In genomic region chr3:5568451-5568850, GRCh38 we compare ENCODE assay signal across 14 cellular contexts.
A peak's percentile ranks its signal among the peaks of the same experiment; 100 is the strongest.
DNase-seq lines count a peak whose midpoint lies in the region; TF ChIP-seq lines count a peak whose summit lies in the region.
"Had no signal": no experiment of that assay in that cellular context is flagged by ENCODE, and none has a peak within 500 bp of the region (broad histone marks: within the 10 kb centered on the region; RNA-seq: fewer than 3 reads in every experiment).

No MANE protein-coding gene starts in this region.

- no peak overlapping the region for H3K9ac ChIP-seq in trophoblast cell (ENCODE audit: low read length)
- H3K9ac ChIP-seq: GM23248 had no signal

- H3K27ac ChIP-seq in WERI-Rb-1 (no peak overlapping the region), trophoblast cell (ENCODE audit: low read depth, low read length) (no peak overlapping the region)
- H3K27ac ChIP-seq: GM23248, SJSA1, tibial nerve had no signal

- TF ChIP-seq RAD21 in Ishikawa (IDR thresholded peaks at IDR 0.05; ENCODE audit: low read depth), result peak; percentile 23; the same call in 1 of the 2 replicates

- H2BK5ac ChIP-seq in trophoblast cell (ENCODE audit: low read depth, low read length, poor library complexity), result no peak overlapping the region

- no peak overlapping the region for H3K4ac ChIP-seq in trophoblast cell (ENCODE audit: low read depth, low read length)

- no peak overlapping the region for H3K14ac ChIP-seq in trophoblast cell (ENCODE audit: low read length)

- TF ChIP-seq CTCF in WERI-Rb-1 (IDR thresholded peaks at IDR 0.05; ENCODE audit: low read depth, low read length), result peak; percentile 33

- no peak overlapping the region for H2BK120ac ChIP-seq in trophoblast cell (ENCODE audit: insufficient read depth, low read length, poor library complexity)

- no peaks in the 10 kb centered on the region for H3K79me1 ChIP-seq in trophoblast cell (ENCODE audit: low read length)

- H3K4me3 ChIP-seq in WERI-Rb-1 (ENCODE audit: low read depth, low read length) (no peak overlapping the region), trophoblast cell (ENCODE audit: low read depth, low read length) (no peak overlapping the region)
- H3K4me3 ChIP-seq: GM23248, SJSA1, tibial nerve had no signal

- no peak overlapping the region for H3K23ac ChIP-seq in trophoblast cell (ENCODE audit: low read length)

- H2AFZ ChIP-seq in trophoblast cell (ENCODE audit: insufficient read depth, low read length, poor library complexity), result no peak overlapping the region
- H2AFZ ChIP-seq: GM23248 had no signal

- H3K36me3 ChIP-seq in WERI-Rb-1 (no peaks in the 10 kb centered on the region), trophoblast cell (ENCODE audit: control insufficient read depth in 1 of 2, insufficient read depth in 2 of 2, low read length in 2 of 2) (no peaks in the 10 kb centered on the region)
- H3K36me3 ChIP-seq: SJSA1, tibial nerve had no signal

- H4K12ac ChIP-seq in trophoblast cell (ENCODE audit: low read depth, low read length), result no peak overlapping the region

- no peak overlapping the region for H3K18ac ChIP-seq in trophoblast cell (ENCODE audit: low read length)

- H2AK5ac ChIP-seq in trophoblast cell (ENCODE audit: low read length), result no peak overlapping the region

- no peak for TF ChIP-seq EP300 in Ishikawa (IDR thresholded peaks at IDR 0.05; ENCODE audit: borderline replicate concordance)

- H4K8ac ChIP-seq in trophoblast cell (ENCODE audit: low read depth, low read length), result no peak overlapping the region

- no peak overlapping the region for H2BK12ac ChIP-seq in trophoblast cell (ENCODE audit: low read length)

- DNase-seq in NCI-H82 (lab: John Stamatoyannopoulos, UW) (peak; percentile 26), NCI-H82 treated with DMSO at 0.1 percent for 48 hours (lab: John Stamatoyannopoulos, UW; ENCODE audit: unreplicated experiment) (no peak), WERI-Rb-1 (no peak), trophoblast cell (peak; percentile 43 to 74), NCI-H2029 (lab: John Stamatoyannopoulos, UW) (no peak), NCI-H2196 (lab: John Stamatoyannopoulos, UW; ENCODE audit: unreplicated experiment) (no peak), iPS-NIHi11 (ENCODE audit: low spot score) (no peak)
- DNase-seq: central memory CD4-positive, alpha-beta T cell; EL; GM23248; NCI-H2171 had no signal

- H3K79me2 ChIP-seq in trophoblast cell (ENCODE audit: control insufficient read depth, insufficient read depth, low read length, poor library complexity), result no peaks in the 10 kb centered on the region

- H3K27me3 ChIP-seq in WERI-Rb-1 (ENCODE audit: insufficient read depth, low read depth, severe bottlenecking) (peaks cover 22% of the 10 kb centered on the region), trophoblast cell (ENCODE audit: insufficient read depth, low read length) (no peaks in the 10 kb centered on the region)
- H3K27me3 ChIP-seq: SJSA1, tibial nerve had no signal

- no peak overlapping the region for H3K4me2 ChIP-seq in trophoblast cell (ENCODE audit: low read length)

- WGBS in trophoblast cell (ENCODE audit: extremely low coverage, insufficient coverage, insufficient read length), result no CpG with 5 or more reads among the region's 5 CpGs

- H3K4me1 ChIP-seq in trophoblast cell (ENCODE audit: control insufficient read depth in 1 of 2, insufficient read depth in 2 of 2, low read length in 2 of 2), result no peaks in the 10 kb centered on the region
- H3K4me1 ChIP-seq: SJSA1, tibial nerve had no signal

- H4K91ac ChIP-seq in trophoblast cell (ENCODE audit: low read depth, low read length), result no peak overlapping the region

- peaks cover 3% of the 10 kb centered on the region for H3K9me3 ChIP-seq in WERI-Rb-1 (ENCODE audit: severe bottlenecking)
- no peaks in the 10 kb centered on the region for H3K9me3 ChIP-seq in trophoblast cell (ENCODE audit: insufficient read depth, low read depth, low read length)
- H3K9me3 ChIP-seq: SJSA1 had no signal

TF ChIP-seq in Ishikawa, 13 proteins besides CTCF, POLR2A, EP300 and RAD21:
- TF ChIP-seq NFIC (IDR thresholded peaks at IDR 0.05), result no peak
- no peak for TF ChIP-seq TAF1 (IDR thresholded peaks at IDR 0.05; ENCODE audit: low read depth)
- no peak for TF ChIP-seq TEAD4 (IDR thresholded peaks at IDR 0.05)
- no peak for TF ChIP-seq MAX (IDR thresholded peaks at IDR 0.05)
- no peak for TF ChIP-seq EGR1 (IDR thresholded peaks at IDR 0.05)
- TF ChIP-seq ZBTB7A (IDR thresholded peaks at IDR 0.05; ENCODE audit: low read depth), result no peak
- TF ChIP-seq CREB1 (IDR thresholded peaks at IDR 0.05; ENCODE audit: low read depth), result no peak
- TF ChIP-seq USF1 (IDR thresholded peaks at IDR 0.05), result no peak
- TF ChIP-seq REST (IDR thresholded peaks at IDR 0.05; ENCODE audit: low read depth), result no peak
- no peak for TF ChIP-seq YY1 (IDR thresholded peaks at IDR 0.05; ENCODE audit: low read depth)
- TF ChIP-seq FOXM1 (IDR thresholded peaks at IDR 0.05; ENCODE audit: borderline replicate concordance, low read depth), result no peak
- TF ChIP-seq TCF12 (IDR thresholded peaks at IDR 0.05; ENCODE audit: low read depth), result no peak
- TF ChIP-seq CEBPB (IDR thresholded peaks at IDR 0.05), result no peak
TF ChIP-seq in Ishikawa: peak in this region for 0.

Comparison
In these comparisons a context has a peak if more than half of its experiments do, and no peak if none do; other contexts are left out.
1. DNase-seq: peak in NCI-H82 (single experiment) and trophoblast cell (2 of 2); none in NCI-H82 treated with DMSO at 0.1 percent for 48 hours (single experiment), WERI-Rb-1 (single experiment), NCI-H2029 (single experiment), NCI-H2196 (single experiment) and iPS-NIHi11 (single experiment).